21 cellular contexts compared by ENCODE assay signal in genomic region chrX:24027985-24028384, GRCh38. TPM values are rescaled to one million over a fixed set of nuclear protein-coding genes. Genes with fewer than 3 reads are reported as not detected.
A peak's percentile ranks its signal among the peaks of the same experiment; 100 is the strongest.
DNase-seq lines count a peak whose midpoint lies in the region; ATAC-seq and TF ChIP-seq lines count a peak whose summit lies in the region.
"Had no signal": no experiment of that assay in that cellular context is flagged by ENCODE, and none has a peak within 500 bp of the region (broad histone marks: within the 10 kb centered on the region; RNA-seq: fewer than 3 reads in every experiment).

No MANE protein-coding gene starts in this region.

- H3K56ac ChIP-seq in mesendoderm (ENCODE audit: low read length), result no peak overlapping the region

- intact Hi-C loops in ascending aorta (cut with DNase I), result loop anchor here (5.0 to 10.0 kb wide), 2 partner anchors 246 to 283 kb away; partner anchors contain the start of genes ACOT9 and SAT1
- intact Hi-C loops in activated T-helper 2 cell treated with anti-CD3 and anti-CD28 coated beads, Interferon-gamma antibody, Interleukin-2, Interleukin-4, amounts not matched to agents 10 μg/mL and 5 μg/mL and 100 μg/mL, durations not matched to agents 14 hours and 24 hours and 36 hours (cut with micrococcal nuclease), result loop anchor here (5.0 to 10.0 kb wide), 3 partner anchors 76 to 363 kb away; partner anchors contain the start of genes ACOT9 and PRDX4

- no peak overlapping the region for H2BK15ac ChIP-seq in mesendoderm (replicated peaks; ENCODE audit: low read depth)

- H3K9me3 Mint-ChIP-seq in GM23338 (no peaks in the 10 kb centered on the region), endodermal cell (no peaks in the 10 kb centered on the region)
- no peaks in the 10 kb centered on the region for H3K9me3 Mint-ChIP-seq in activated T-helper 2 cell treated with anti-CD3 and anti-CD28 coated beads, Interferon-gamma antibody, Interleukin-2, Interleukin-4, amounts not matched to agents 10 μg/mL and 5 μg/mL and 100 μg/mL, durations not matched to agents 14 hours and 24 hours and 36 hours
- H3K9me3 Mint-ChIP-seq: CD8-positive, alpha-beta memory T cell; HFFc6 had no signal

- H3K27me3 ChIP-seq in GM23338 (ENCODE audit: insufficient read depth), result peaks cover 39% of the 10 kb centered on the region
- no peaks in the 10 kb centered on the region for H3K27me3 ChIP-seq in endodermal cell (ENCODE audit: control insufficient read depth, insufficient read depth, low read length, poor library complexity, severe bottlenecking)
- no peaks in the 10 kb centered on the region for H3K27me3 ChIP-seq in mesendoderm (ENCODE audit: insufficient read depth, low read length, poor library complexity)
- H3K27me3 ChIP-seq in ascending aorta, result no peaks in the 10 kb centered on the region
- H3K27me3 ChIP-seq: BE2C had no signal

- H3K9ac ChIP-seq in endodermal cell (ENCODE audit: extremely low read depth, low read length, poor library complexity, severe bottlenecking) (no peak overlapping the region), mesendoderm (ENCODE audit: low read length) (no peak overlapping the region)

- H3K23ac ChIP-seq in mesendoderm (ENCODE audit: low read length), result no peak overlapping the region

- H3K36me3 Mint-ChIP-seq in GM23338 (ENCODE audit: low read depth) (peaks cover 5% of the 10 kb centered on the region), endodermal cell (ENCODE audit: low read depth) (peaks cover 2% of the 10 kb centered on the region)
- peaks cover 8% of the 10 kb centered on the region for H3K36me3 Mint-ChIP-seq in activated T-helper 2 cell treated with anti-CD3 and anti-CD28 coated beads, Interferon-gamma antibody, Interleukin-2, Interleukin-4, amounts not matched to agents 10 μg/mL and 5 μg/mL and 100 μg/mL, durations not matched to agents 14 hours and 24 hours and 36 hours (ENCODE audit: low read depth)
- H3K36me3 Mint-ChIP-seq: CD4-positive, CD25-positive, alpha-beta regulatory T cell had no signal

- H3K9me2 ChIP-seq in GM23338 (ENCODE audit: insufficient read depth), result no peaks in the 10 kb centered on the region

- H2AK5ac ChIP-seq in mesendoderm (ENCODE audit: low read length), result no peak overlapping the region

- peaks cover 2% of the 10 kb centered on the region; the same call in 2 of the 3 replicates for H3K4me1 Mint-ChIP-seq in GM23338
- peaks cover 5% of the 10 kb centered on the region for H3K4me1 Mint-ChIP-seq in endodermal cell
- peaks cover 7% of the 10 kb centered on the region for H3K4me1 Mint-ChIP-seq in activated T-helper 2 cell treated with anti-CD3 and anti-CD28 coated beads, Interferon-gamma antibody, Interleukin-2, Interleukin-4, amounts not matched to agents 10 μg/mL and 5 μg/mL and 100 μg/mL, durations not matched to agents 14 hours and 24 hours and 36 hours (ENCODE audit: low read depth)

- no peak overlapping the region for H3K27ac Mint-ChIP-seq in GM23338
- peak overlapping the region; percentile 35 for H3K27ac Mint-ChIP-seq in endodermal cell
- no peak overlapping the region for H3K27ac Mint-ChIP-seq in activated T-helper 2 cell treated with anti-CD3 and anti-CD28 coated beads, Interferon-gamma antibody, Interleukin-2, Interleukin-4, amounts not matched to agents 10 μg/mL and 5 μg/mL and 100 μg/mL, durations not matched to agents 14 hours and 24 hours and 36 hours
- H3K27ac Mint-ChIP-seq: CD4-positive, CD25-positive, alpha-beta regulatory T cell; HFFc6 had no signal

- H3K36me3 ChIP-seq in GM23338 (ENCODE audit: insufficient read depth) (no peaks in the 10 kb centered on the region), endodermal cell (ENCODE audit: control insufficient read depth, insufficient read depth, low read length) (no peaks in the 10 kb centered on the region), mesendoderm (ENCODE audit: control insufficient read depth, insufficient read depth, low read length) (no peaks in the 10 kb centered on the region), ascending aorta (no peaks in the 10 kb centered on the region)
- H3K36me3 ChIP-seq: BE2C had no signal

- WGBS in endodermal cell (ENCODE audit: insufficient coverage in 1 of 2, insufficient read length in 1 of 2), 2 experiments, result 93% methylated on average over 4 of the region's 6 CpGs; no CpG with 5 or more reads in 1 of the 2 experiments
- no CpG with 5 or more reads among the region's 6 CpGs for whole genome bisulfite sequencing in mesendoderm (ENCODE audit: extremely low coverage, insufficient coverage, low lambda C conversion rate)

- TF ChIP-seq CTCF in GM23338 (conservative IDR thresholded peaks at IDR 0.05; ENCODE audit: low read depth in 2 of 2), result no peak
- peak; percentile 17 for TF ChIP-seq CTCF in endodermal cell (conservative IDR thresholded peaks at IDR 0.05)
- no peak for TF ChIP-seq CTCF in ascending aorta (IDR thresholded peaks at IDR 0.05)

- no peak overlapping the region for H3K4ac ChIP-seq in mesendoderm (ENCODE audit: low read depth, low read length)

- H3K4me3 Mint-ChIP-seq in GM23338 (no peak overlapping the region), endodermal cell (no peak overlapping the region)
- no peak overlapping the region for H3K4me3 Mint-ChIP-seq in activated T-helper 2 cell treated with anti-CD3 and anti-CD28 coated beads, Interferon-gamma antibody, Interleukin-2, Interleukin-4, amounts not matched to agents 10 μg/mL and 5 μg/mL and 100 μg/mL, durations not matched to agents 14 hours and 24 hours and 36 hours (ENCODE audit: low read depth)
- H3K4me3 Mint-ChIP-seq: HFFc6 had no signal

- H3F3A ChIP-seq in GM23338 (replicated peaks; ENCODE audit: low read depth), result no peaks in the 10 kb centered on the region

- no peak overlapping the region for H4K8ac ChIP-seq in mesendoderm (ENCODE audit: low read depth, low read length)

- no peak overlapping the region for H3K27ac ChIP-seq in GM23338 (ENCODE audit: low read depth)
- no peak overlapping the region for H3K27ac ChIP-seq in endodermal cell (ENCODE audit: low read depth, low read length)
- no peak overlapping the region for H3K27ac ChIP-seq in mesendoderm (ENCODE audit: low read depth, low read length)
- no peak overlapping the region for H3K27ac ChIP-seq in ascending aorta

- H3K4me1 ChIP-seq in GM23338 (ENCODE audit: insufficient read depth) (no peaks in the 10 kb centered on the region), endodermal cell (ENCODE audit: control insufficient read depth, insufficient read depth, low read length) (no peaks in the 10 kb centered on the region), mesendoderm (ENCODE audit: control insufficient read depth, low read depth, low read length) (no peaks in the 10 kb centered on the region), ascending aorta (no peaks in the 10 kb centered on the region)
- H3K4me1 ChIP-seq: BE2C had no signal

- peaks cover 5% of the 10 kb centered on the region; the same call in 1 of the 2 replicates for H4K20me1 ChIP-seq in GM23338 (replicated peaks; ENCODE audit: insufficient read depth)

- H4K5ac ChIP-seq in mesendoderm (ENCODE audit: low read length), result no peak overlapping the region

- H2BK5ac ChIP-seq in mesendoderm (ENCODE audit: low read length), result no peak overlapping the region

- no peak overlapping the region for H3K18ac ChIP-seq in mesendoderm (ENCODE audit: low read length)

- no peak overlapping the region for H2BK120ac ChIP-seq in mesendoderm (ENCODE audit: low read depth, low read length)

- H2AFZ ChIP-seq in GM23338, result no peak overlapping the region

- H3K79me2 ChIP-seq in GM23338 (replicated peaks; ENCODE audit: insufficient read depth), result peaks cover 18% of the 10 kb centered on the region
- H3K79me2 ChIP-seq in mesendoderm (ENCODE audit: control insufficient read depth, insufficient read depth, low read length), result no peaks in the 10 kb centered on the region

- no peak overlapping the region for H3K4me3 ChIP-seq in GM23338
- no peak overlapping the region for H3K4me3 ChIP-seq in endodermal cell (ENCODE audit: low read length)
- no peak overlapping the region for H3K4me3 ChIP-seq in mesendoderm (ENCODE audit: low read length)
- H3K4me3 ChIP-seq in ascending aorta, result no peak overlapping the region
- H3K4me3 ChIP-seq: K562 had no signal

- peak; percentile 53 for DNase-seq in GM23338 (ENCODE audit: low spot score)
- DNase-seq in endodermal cell, result peak; percentile 71
- DNase-seq in mesendoderm, result peak; percentile 21
- DNase-seq in NCI-H2196 (lab: John Stamatoyannopoulos, UW; ENCODE audit: unreplicated experiment), result no peak
- no peak for DNase-seq in ascending aorta (ENCODE audit: low spot score in 2 of 2)
- DNase-seq in activated T-helper 2 cell treated with anti-CD3 and anti-CD28 coated beads, Interferon-gamma antibody, Interleukin-2, Interleukin-4, amounts not matched to agents 10 μg/mL and 5 μg/mL and 100 μg/mL, durations not matched to agents 14 hours and 24 hours and 36 hours (ENCODE audit: low spot score), result no peak
- DNase-seq in hypothalamus (lab: John Stamatoyannopoulos, UW), result no peak
- DNase-seq: BE2C; C1 segment of cervical spinal cord; CD4-positive, CD25-positive, alpha-beta regulatory T cell; CD8-positive, alpha-beta memory T cell; COR-L47; DMS 273 treated with DMSO at 0.1 percent for 48 hours; DMS53; DND-41; EL; GDM1; HFFc6; IMR-90 had no signal

- H3K4me2 ChIP-seq in GM23338 (no peak overlapping the region), mesendoderm (ENCODE audit: low read length) (no peak overlapping the region)

- H3K27me3 Mint-ChIP-seq in GM23338 (ENCODE audit: insufficient read depth, low read depth, poor library complexity), result peaks cover 12% of the 10 kb centered on the region
- H3K27me3 Mint-ChIP-seq in endodermal cell (ENCODE audit: insufficient read depth), result peaks cover 34% of the 10 kb centered on the region
- H3K27me3 Mint-ChIP-seq in activated T-helper 2 cell treated with anti-CD3 and anti-CD28 coated beads, Interferon-gamma antibody, Interleukin-2, Interleukin-4, amounts not matched to agents 10 μg/mL and 5 μg/mL and 100 μg/mL, durations not matched to agents 14 hours and 24 hours and 36 hours (ENCODE audit: low read depth), result peaks cover 4% of the 10 kb centered on the region
- H3K27me3 Mint-ChIP-seq: CD4-positive, CD25-positive, alpha-beta regulatory T cell had no signal

- ATAC-seq in GM23338, result peak; percentile 47
- ATAC-seq: HCT116, K562 had no signal

- H3K9me3 ChIP-seq in endodermal cell (ENCODE audit: control insufficient read depth, low read length), result no peaks in the 10 kb centered on the region
- no peaks in the 10 kb centered on the region for H3K9me3 ChIP-seq in ascending aorta
- H3K9me3 ChIP-seq: BE2C had no signal

- H3K79me1 ChIP-seq in mesendoderm (ENCODE audit: low read length), result no peaks in the 10 kb centered on the region

RNA-seq across cellular contexts. Expression of gene KLHL15, which starts 1.0 kb away (rescaled TPM):
- 15.0 and 15.3 TPM in 2 replicates for total RNA-seq in GM23338 (2014; rRNA removed; shearing (Covaris generic))
- polyA plus RNA-seq in GM23338 (2016; fragmentation: Nextera tagmentation; extraction: Ambion mirVana), result 2.2 and 2.4 TPM in 2 replicates
- total RNA-seq in endodermal cell (10 to 100 TPM; 11.4 to 15.5 TPM), ascending aorta (3.1 TPM)
- 7.8 TPM for polyA plus RNA-seq in endodermal cell (2013, experiment 1 of 2)
- 7.5 TPM for polyA plus RNA-seq in endodermal cell (2013, experiment 2 of 2)
- 3.3 TPM for polyA plus RNA-seq in mesendoderm (2013, experiment 1 of 2)
- 3.4 TPM for polyA plus RNA-seq in mesendoderm (2013, experiment 2 of 2)
- 10.3 and 11.3 TPM in 2 replicates for total RNA-seq in activated T-helper 2 cell treated with anti-CD3 and anti-CD28 coated beads, Interferon-gamma antibody, Interleukin-2, Interleukin-4, amounts not matched to agents 10 μg/mL and 5 μg/mL and 100 μg/mL, durations not matched to agents 14 hours and 24 hours and 36 hours

RNA-seq across cellular contexts. Expression of gene EIF2S3, which starts 26.8 kb away (rescaled TPM):
- total RNA-seq in GM23338 (2014; rRNA removed; shearing (Covaris generic)), result 246 and 323 TPM in 2 replicates
- 83.3 and 90.5 TPM in 2 replicates for polyA plus RNA-seq in GM23338 (2016; fragmentation: Nextera tagmentation; extraction: Ambion mirVana)
- 100 to 1,000 TPM; 209 to 458 TPM for total RNA-seq in endodermal cell
- 122 TPM for polyA plus RNA-seq in endodermal cell (2013, experiment 1 of 2)
- 108 TPM for polyA plus RNA-seq in endodermal cell (2013, experiment 2 of 2)
- 150 TPM for polyA plus RNA-seq in mesendoderm (2013, experiment 1 of 2)
- 149 TPM for polyA plus RNA-seq in mesendoderm (2013, experiment 2 of 2)
- 60.7 TPM for total RNA-seq in ascending aorta
- total RNA-seq in activated T-helper 2 cell treated with anti-CD3 and anti-CD28 coated beads, Interferon-gamma antibody, Interleukin-2, Interleukin-4, amounts not matched to agents 10 μg/mL and 5 μg/mL and 100 μg/mL, durations not matched to agents 14 hours and 24 hours and 36 hours, result 188 and 189 TPM in 2 replicates

Comparison
In these comparisons a context has a peak if more than half of its experiments do, and no peak if none do; other contexts are left out.
1. DNase-seq: peak in GM23338 (single experiment), endodermal cell (single experiment) and mesendoderm (single experiment); none in NCI-H2196 (single experiment), ascending aorta (0 of 2), activated T-helper 2 cell treated with anti-CD3 and anti-CD28 coated beads, Interferon-gamma antibody, Interleukin-2, Interleukin-4, amounts not matched to agents 10 μg/mL and 5 μg/mL and 100 μg/mL, durations not matched to agents 14 hours and 24 hours and 36 hours (single experiment) and hypothalamus (0 of 51).